Comparison of ENCODE assay signal across 15 cellular contexts in the genomic region with DNA sequence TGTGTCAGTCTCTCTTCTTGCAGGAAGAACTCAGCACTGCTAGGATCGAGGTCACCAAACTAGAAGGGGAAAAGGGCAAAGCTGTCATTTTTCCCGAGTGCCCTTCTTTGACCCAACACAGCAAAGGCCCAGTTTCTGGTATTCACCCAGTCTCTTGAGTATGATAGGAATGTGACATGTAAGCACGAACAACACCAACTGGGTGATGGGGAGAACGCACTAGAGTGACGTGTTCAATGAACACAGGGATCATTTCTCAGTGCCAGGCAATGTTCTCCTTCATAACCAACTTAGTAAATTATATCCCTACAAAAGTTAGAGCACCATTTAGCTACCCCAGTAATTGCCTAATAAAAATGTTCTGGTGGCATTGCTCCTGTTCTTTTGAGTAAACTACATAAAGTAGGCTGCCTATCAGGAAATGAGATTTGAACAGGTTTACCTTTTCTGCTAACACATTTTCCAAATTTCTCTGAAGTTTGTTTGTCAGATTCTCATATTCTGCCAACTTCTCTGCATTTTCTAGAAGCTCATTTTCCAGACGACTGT.
DNase-seq lines count a peak whose midpoint lies in the region; ATAC-seq, FAIRE-seq and TF ChIP-seq lines count a peak whose summit lies in the region.
"Had no signal": no experiment of that assay in that cellular context is flagged by ENCODE, and none has a peak within 500 bp of the region (broad histone marks: within the 10 kb centered on the region; RNA-seq: fewer than 3 reads in every experiment).

No MANE protein-coding gene starts in this region.

- peak overlapping the region; percentile 70 for H3K27ac ChIP-seq in brain microvascular endothelial cell
- peak overlapping the region; percentile 70 for H3K27ac ChIP-seq in subcutaneous abdominal adipose tissue (ENCODE audit: low read depth, low read length)
- H3K27ac ChIP-seq: right lobe of liver had no signal

- no peaks in the 10 kb centered on the region for H3K9me3 ChIP-seq in subcutaneous abdominal adipose tissue (ENCODE audit: control insufficient read depth in 5 of 5, low read length in 5 of 5)
- H3K9me3 ChIP-seq: right lobe of liver, SK-N-SH had no signal

- H3K36me3 ChIP-seq in brain microvascular endothelial cell (replicated peaks) = peaks cover 5% of the 10 kb centered on the region
- peaks cover 21 to 68% (median 53%) of the 10 kb centered on the region in 5 donors for H3K36me3 ChIP-seq in subcutaneous abdominal adipose tissue (ENCODE audit: control insufficient read depth in 5 of 5, insufficient read depth in 5 of 5, low read length in 5 of 5)

- no peak for TF ChIP-seq POLR2A in GM12891 (IDR thresholded peaks at IDR 0.05; ENCODE audit: low read depth, low read length)

- no peak for TF ChIP-seq CTCF in brain microvascular endothelial cell (IDR thresholded peaks at IDR 0.05; ENCODE audit: low read depth, low read length, missing control alignments)

- peak overlapping the region in 3 of 5 donors; percentile 1 to 77 (median 26) for H3K9ac ChIP-seq in subcutaneous abdominal adipose tissue (ENCODE audit: low read length in 5 of 5)
- H3K9ac ChIP-seq: SK-N-SH had no signal

- no peak for ATAC-seq in HG02973 (IDR thresholded peaks at IDR 0.05; ENCODE audit: unreplicated experiment)
- ATAC-seq: right lobe of liver had no signal

- in situ Hi-C loops in brain microvascular endothelial cell (cut with HindIII; ENCODE audit: low pct_ligation_motif_present, low sequenced_read_pairs) = no loop called here

- no peak for DNase-seq in GM12891 (ENCODE audit: insufficient read length, low spot score)
- peak; percentile 80 for DNase-seq in brain microvascular endothelial cell
- peak; percentile 60 for DNase-seq in kidney glomerular epithelial cell (lab: John Stamatoyannopoulos, UW)
- no peak for DNase-seq in hypothalamus (lab: John Stamatoyannopoulos, UW)
- no peak for DNase-seq in midbrain (lab: John Stamatoyannopoulos, UW)
- no peak for DNase-seq in NCI-H1930 (lab: John Stamatoyannopoulos, UW)
- DNase-seq: activated T-cell treated with anti-CD3 and anti-CD28 coated beads, Interleukin-2, amount 50 U/mL, for 48 hours; COR-L47; Karpas-422; NCI-H2081 treated with DMSO at 0.1 percent for 48 hours; right lobe of liver; SK-N-SH had no signal

- H3K4me1 ChIP-seq in subcutaneous abdominal adipose tissue (ENCODE audit: control insufficient read depth in 5 of 5, insufficient read depth in 5 of 5, low read length in 5 of 5) = peaks cover 0 to 30% (median 19%) of the 10 kb centered on the region in 5 donors
- H3K4me1 ChIP-seq: right lobe of liver had no signal

- H3K27me3 ChIP-seq in brain microvascular endothelial cell (replicated peaks) (no peaks in the 10 kb centered on the region), subcutaneous abdominal adipose tissue (ENCODE audit: control insufficient read depth in 5 of 5, insufficient read depth in 4 of 5, low read length in 5 of 5) (no peaks in the 10 kb centered on the region)
- H3K27me3 ChIP-seq: right lobe of liver had no signal

- FAIRE-seq in GM12891 (lab: Jason Lieb, UNC) = peak; percentile 47
- FAIRE-seq: bronchial epithelial cell had no signal

- H3K4me3 ChIP-seq in brain microvascular endothelial cell (ENCODE audit: low read depth, low read length) (no peak overlapping the region), subcutaneous abdominal adipose tissue (ENCODE audit: low read depth in 1 of 5, low read length in 5 of 5) (no peak overlapping the region)
- H3K4me3 ChIP-seq: right lobe of liver had no signal

TF ChIP-seq in GM12891, 5 proteins besides CTCF, POLR2A, EP300 and RAD21:
- TF ChIP-seq POLR2AphosphoS5 (IDR thresholded peaks at IDR 0.05; ENCODE audit: low read depth, low read length) = no peak
- TF ChIP-seq PAX5 (IDR thresholded peaks at IDR 0.05; ENCODE audit: insufficient read depth, low read length, severe bottlenecking) = no peak
- TF ChIP-seq TAF1 (IDR thresholded peaks at IDR 0.05; ENCODE audit: low read depth, low read length) = no peak
- no peak for TF ChIP-seq POU2F2 (IDR thresholded peaks at IDR 0.05; ENCODE audit: low read depth, low read length)
- no peak for TF ChIP-seq SPI1 (IDR thresholded peaks at IDR 0.05; ENCODE audit: low read depth, low read length)

Comparison
In these comparisons a context has a peak if more than half of its experiments do, and no peak if none do; other contexts are left out.
1. DNase-seq: peak in brain microvascular endothelial cell (single experiment) and kidney glomerular epithelial cell (single experiment); none in GM12891 (single experiment), hypothalamus (0 of 51), midbrain (single experiment) and NCI-H1930 (0 of 2).